1 cellular context compared by ENCODE assay signal in the genomic region with DNA sequence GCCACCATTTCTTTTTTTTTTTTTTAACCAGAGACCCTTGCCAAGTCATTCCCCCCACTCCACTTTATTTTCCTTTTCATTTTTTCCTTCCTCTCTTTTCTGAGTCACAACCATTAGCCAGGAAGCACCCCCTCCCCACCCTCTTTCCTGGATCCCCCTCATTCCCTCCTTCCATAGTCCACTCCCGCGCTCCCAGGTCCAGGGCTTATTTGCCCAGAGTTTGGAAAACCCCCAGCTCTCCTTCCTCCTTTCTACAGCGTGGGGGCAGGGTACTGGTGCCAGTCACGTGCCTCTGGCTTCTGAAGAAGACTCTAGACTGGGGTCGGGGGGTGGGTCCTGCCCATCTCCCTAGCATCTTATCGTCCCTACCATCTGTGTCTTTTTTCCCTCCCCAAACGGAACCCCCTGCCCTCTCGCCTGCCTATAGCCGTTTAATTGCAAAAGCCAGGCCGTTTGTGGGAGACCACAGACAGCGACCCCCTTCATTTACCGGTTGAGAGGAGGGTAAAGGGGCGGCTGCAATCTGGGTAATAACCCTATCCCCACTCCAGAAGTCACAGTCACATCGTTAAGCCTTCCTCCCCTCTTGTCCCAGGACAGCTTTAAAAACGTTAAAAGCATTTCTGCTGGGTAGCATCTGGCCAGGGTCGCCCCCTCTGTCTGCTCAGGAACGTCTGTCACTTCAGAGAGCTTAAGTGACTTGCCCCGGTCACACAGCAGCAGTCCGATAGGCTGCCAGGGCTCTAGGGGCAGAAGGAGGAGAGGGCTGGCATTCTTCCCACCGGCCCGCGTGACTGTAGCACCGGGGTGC.
TF ChIP-seq lines count a peak whose summit lies in the region.

No MANE protein-coding gene starts in this region.

TF ChIP-seq in HEK293, 187 proteins besides CTCF, POLR2A, EP300 and RAD21 (continued from another document and continues in another):
- TF ChIP-seq, protein P1, sequence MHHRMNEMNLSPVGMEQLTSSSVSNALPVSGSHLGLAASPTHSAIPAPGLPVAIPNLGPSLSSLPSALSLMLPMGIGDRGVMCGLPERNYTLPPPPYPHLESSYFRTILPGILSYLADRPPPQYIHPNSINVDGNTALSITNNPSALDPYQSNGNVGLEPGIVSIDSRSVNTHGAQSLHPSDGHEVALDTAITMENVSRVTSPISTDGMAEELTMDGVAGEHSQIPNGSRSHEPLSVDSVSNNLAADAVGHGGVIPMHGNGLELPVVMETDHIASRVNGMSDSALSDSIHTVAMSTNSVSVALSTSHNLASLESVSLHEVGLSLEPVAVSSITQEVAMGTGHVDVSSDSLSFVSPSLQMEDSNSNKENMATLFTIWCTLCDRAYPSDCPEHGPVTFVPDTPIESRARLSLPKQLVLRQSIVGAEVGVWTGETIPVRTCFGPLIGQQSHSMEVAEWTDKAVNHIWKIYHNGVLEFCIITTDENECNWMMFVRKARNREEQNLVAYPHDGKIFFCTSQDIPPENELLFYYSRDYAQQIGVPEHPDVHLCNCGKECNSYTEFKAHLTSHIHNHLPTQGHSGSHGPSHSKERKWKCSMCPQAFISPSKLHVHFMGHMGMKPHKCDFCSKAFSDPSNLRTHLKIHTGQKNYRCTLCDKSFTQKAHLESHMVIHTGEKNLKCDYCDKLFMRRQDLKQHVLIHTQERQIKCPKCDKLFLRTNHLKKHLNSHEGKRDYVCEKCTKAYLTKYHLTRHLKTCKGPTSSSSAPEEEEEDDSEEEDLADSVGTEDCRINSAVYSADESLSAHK (tag by site-specific recombination; IDR thresholded peaks at IDR 0.05): peak; percentile 25; the same call in 1 of the 2 replicates
- no peak for TF ChIP-seq ZNF585B (tag by site-specific recombination; IDR thresholded peaks at IDR 0.05)
- TF ChIP-seq ZFP37 (tag by site-specific recombination; IDR thresholded peaks at IDR 0.05): no peak
- TF ChIP-seq ZNF2 (tag by site-specific recombination; IDR thresholded peaks at IDR 0.05): no peak; the same call in 1 of the 2 replicates
- no peak for TF ChIP-seq SETDB1 (IDR thresholded peaks at IDR 0.05; ENCODE audit: insufficient read length, low read length)
- no peak for TF ChIP-seq GFI1B (tag by site-specific recombination; IDR thresholded peaks at IDR 0.05)
- no peak for TF ChIP-seq ZNF19 (tag by site-specific recombination; IDR thresholded peaks at IDR 0.05; ENCODE audit: low read depth)
- no peak for TF ChIP-seq TRIM28 (IDR thresholded peaks at IDR 0.05; ENCODE audit: borderline replicate concordance, low read length)
- TF ChIP-seq ZNF146 (tag by site-specific recombination; IDR thresholded peaks at IDR 0.05): no peak
- no peak for TF ChIP-seq ZNF629 (tag by site-specific recombination; IDR thresholded peaks at IDR 0.05)
- TF ChIP-seq ZEB2 (tag by site-specific recombination; IDR thresholded peaks at IDR 0.05): no peak
- peak; percentile 60; the same call in 1 of the 2 replicates for TF ChIP-seq IKZF3 (tag by site-specific recombination; IDR thresholded peaks at IDR 0.05)
- no peak for TF ChIP-seq ZNF133 (tag by site-specific recombination; IDR thresholded peaks at IDR 0.05)
- TF ChIP-seq KLF8 (tag by site-specific recombination; IDR thresholded peaks at IDR 0.05): 0 out of 2 replicates have a peak, but pooled peaks have one; percentile 22
- no peak for TF ChIP-seq ZNF362 (tag by site-specific recombination; IDR thresholded peaks at IDR 0.05)
- TF ChIP-seq ZNF335 (tag by site-specific recombination; conservative IDR thresholded peaks at IDR 0.05): no peak
- TF ChIP-seq ELK4 (IDR thresholded peaks at IDR 0.05; ENCODE audit: borderline replicate concordance, low read depth, low read length): no peak
- no peak for TF ChIP-seq ZNF704 (tag by site-specific recombination; IDR thresholded peaks at IDR 0.05)
- peak; percentile 52; the same call in 1 of the 2 replicates for TF ChIP-seq ZNF366 (tag by site-specific recombination; conservative IDR thresholded peaks at IDR 0.05)
- TF ChIP-seq ZBTB17 (tag by site-specific recombination; IDR thresholded peaks at IDR 0.05): no peak
- no peak for TF ChIP-seq ZNF140 (tag by site-specific recombination; IDR thresholded peaks at IDR 0.05)
- no peak for TF ChIP-seq ZNF658 (tag by site-specific recombination; IDR thresholded peaks at IDR 0.05)
- no peak for TF ChIP-seq ZNF292 (tag by site-specific recombination; IDR thresholded peaks at IDR 0.05; ENCODE audit: borderline replicate concordance, low read depth)
- TF ChIP-seq ZNF518A (tag by site-specific recombination; conservative IDR thresholded peaks at IDR 0.05; ENCODE audit: low read depth): no peak
- no peak for TF ChIP-seq ZNF791 (tag by site-specific recombination; IDR thresholded peaks at IDR 0.05)
- TF ChIP-seq, protein P2, sequence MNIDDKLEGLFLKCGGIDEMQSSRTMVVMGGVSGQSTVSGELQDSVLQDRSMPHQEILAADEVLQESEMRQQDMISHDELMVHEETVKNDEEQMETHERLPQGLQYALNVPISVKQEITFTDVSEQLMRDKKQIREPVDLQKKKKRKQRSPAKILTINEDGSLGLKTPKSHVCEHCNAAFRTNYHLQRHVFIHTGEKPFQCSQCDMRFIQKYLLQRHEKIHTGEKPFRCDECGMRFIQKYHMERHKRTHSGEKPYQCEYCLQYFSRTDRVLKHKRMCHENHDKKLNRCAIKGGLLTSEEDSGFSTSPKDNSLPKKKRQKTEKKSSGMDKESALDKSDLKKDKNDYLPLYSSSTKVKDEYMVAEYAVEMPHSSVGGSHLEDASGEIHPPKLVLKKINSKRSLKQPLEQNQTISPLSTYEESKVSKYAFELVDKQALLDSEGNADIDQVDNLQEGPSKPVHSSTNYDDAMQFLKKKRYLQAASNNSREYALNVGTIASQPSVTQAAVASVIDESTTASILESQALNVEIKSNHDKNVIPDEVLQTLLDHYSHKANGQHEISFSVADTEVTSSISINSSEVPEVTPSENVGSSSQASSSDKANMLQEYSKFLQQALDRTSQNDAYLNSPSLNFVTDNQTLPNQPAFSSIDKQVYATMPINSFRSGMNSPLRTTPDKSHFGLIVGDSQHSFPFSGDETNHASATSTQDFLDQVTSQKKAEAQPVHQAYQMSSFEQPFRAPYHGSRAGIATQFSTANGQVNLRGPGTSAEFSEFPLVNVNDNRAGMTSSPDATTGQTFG (tag by site-specific recombination; IDR thresholded peaks at IDR 0.05; ENCODE audit: borderline replicate concordance): no peak
- 0 out of 2 replicates have a peak, but pooled peaks have one; percentile 5 for TF ChIP-seq FEZF1 (tag by site-specific recombination; IDR thresholded peaks at IDR 0.05)
- TF ChIP-seq ZNF623 (tag by site-specific recombination; IDR thresholded peaks at IDR 0.05): no peak
- no peak for TF ChIP-seq ZNF169 (tag by site-specific recombination; IDR thresholded peaks at IDR 0.05)
- no peak for TF ChIP-seq ZNF544 (tag by site-specific recombination; IDR thresholded peaks at IDR 0.05)
- TF ChIP-seq, protein P3, sequence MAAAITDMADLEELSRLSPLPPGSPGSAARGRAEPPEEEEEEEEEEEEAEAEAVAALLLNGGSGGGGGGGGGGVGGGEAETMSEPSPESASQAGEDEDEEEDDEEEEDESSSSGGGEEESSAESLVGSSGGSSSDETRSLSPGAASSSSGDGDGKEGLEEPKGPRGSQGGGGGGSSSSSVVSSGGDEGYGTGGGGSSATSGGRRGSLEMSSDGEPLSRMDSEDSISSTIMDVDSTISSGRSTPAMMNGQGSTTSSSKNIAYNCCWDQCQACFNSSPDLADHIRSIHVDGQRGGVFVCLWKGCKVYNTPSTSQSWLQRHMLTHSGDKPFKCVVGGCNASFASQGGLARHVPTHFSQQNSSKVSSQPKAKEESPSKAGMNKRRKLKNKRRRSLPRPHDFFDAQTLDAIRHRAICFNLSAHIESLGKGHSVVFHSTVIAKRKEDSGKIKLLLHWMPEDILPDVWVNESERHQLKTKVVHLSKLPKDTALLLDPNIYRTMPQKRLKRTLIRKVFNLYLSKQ (tag by site-specific recombination; IDR thresholded peaks at IDR 0.05; ENCODE audit: borderline replicate concordance): no peak
- 0 out of 2 replicates have a peak, but pooled peaks have one; percentile 25 for TF ChIP-seq EGR2 (tag by site-specific recombination; IDR thresholded peaks at IDR 0.05; ENCODE audit: low read depth)
- TF ChIP-seq ZBTB48 (tag by site-specific recombination; IDR thresholded peaks at IDR 0.05): peak; percentile 73
- TF ChIP-seq ZNF624 (tag by site-specific recombination; IDR thresholded peaks at IDR 0.05): no peak
- TF ChIP-seq, protein P4, sequence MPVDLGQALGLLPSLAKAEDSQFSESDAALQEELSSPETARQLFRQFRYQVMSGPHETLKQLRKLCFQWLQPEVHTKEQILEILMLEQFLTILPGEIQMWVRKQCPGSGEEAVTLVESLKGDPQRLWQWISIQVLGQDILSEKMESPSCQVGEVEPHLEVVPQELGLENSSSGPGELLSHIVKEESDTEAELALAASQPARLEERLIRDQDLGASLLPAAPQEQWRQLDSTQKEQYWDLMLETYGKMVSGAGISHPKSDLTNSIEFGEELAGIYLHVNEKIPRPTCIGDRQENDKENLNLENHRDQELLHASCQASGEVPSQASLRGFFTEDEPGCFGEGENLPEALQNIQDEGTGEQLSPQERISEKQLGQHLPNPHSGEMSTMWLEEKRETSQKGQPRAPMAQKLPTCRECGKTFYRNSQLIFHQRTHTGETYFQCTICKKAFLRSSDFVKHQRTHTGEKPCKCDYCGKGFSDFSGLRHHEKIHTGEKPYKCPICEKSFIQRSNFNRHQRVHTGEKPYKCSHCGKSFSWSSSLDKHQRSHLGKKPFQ (tag by site-specific recombination; IDR thresholded peaks at IDR 0.05): no peak
- peak; percentile 58 for TF ChIP-seq OSR2 (tag by site-specific recombination; IDR thresholded peaks at IDR 0.05)
- no peak for TF ChIP-seq TCF7L2 (IDR thresholded peaks at IDR 0.05; ENCODE audit: borderline replicate concordance, low read depth, low read length)
- TF ChIP-seq MEIS1 (CRISPR knock-in tag; IDR thresholded peaks at IDR 0.05; ENCODE audit: borderline replicate concordance): no peak
- no peak for TF ChIP-seq MZF1 (tag by site-specific recombination; IDR thresholded peaks at IDR 0.05; ENCODE audit: borderline replicate concordance)
- no peak for TF ChIP-seq ZNF621 (tag by site-specific recombination; IDR thresholded peaks at IDR 0.05)
- TF ChIP-seq, protein P5, sequence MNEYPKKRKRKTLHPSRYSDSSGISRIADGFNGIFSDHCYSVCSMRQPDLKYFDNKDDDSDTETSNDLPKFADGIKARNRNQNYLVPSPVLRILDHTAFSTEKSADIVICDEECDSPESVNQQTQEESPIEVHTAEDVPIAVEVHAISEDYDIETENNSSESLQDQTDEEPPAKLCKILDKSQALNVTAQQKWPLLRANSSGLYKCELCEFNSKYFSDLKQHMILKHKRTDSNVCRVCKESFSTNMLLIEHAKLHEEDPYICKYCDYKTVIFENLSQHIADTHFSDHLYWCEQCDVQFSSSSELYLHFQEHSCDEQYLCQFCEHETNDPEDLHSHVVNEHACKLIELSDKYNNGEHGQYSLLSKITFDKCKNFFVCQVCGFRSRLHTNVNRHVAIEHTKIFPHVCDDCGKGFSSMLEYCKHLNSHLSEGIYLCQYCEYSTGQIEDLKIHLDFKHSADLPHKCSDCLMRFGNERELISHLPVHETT (tag by site-specific recombination; IDR thresholded peaks at IDR 0.05): no peak
